Comparison of ENCODE assay signal across 8 cellular contexts in genomic region chr9:131530930-131531832, GRCh38. TPM values are rescaled to one million over a fixed set of nuclear protein-coding genes. Genes with fewer than 3 reads are reported as not detected.
DNase-seq lines count a peak whose midpoint lies in the region; ATAC-seq and TF ChIP-seq lines count a peak whose summit lies in the region.

Gene UCK1, minus strand, starts transcription at chr9:131531263. Its CDS starts 89 bp downstream, at chr9:131531174.

- no peaks in the 10 kb centered on the region for H3K27me3 Mint-ChIP-seq in activated CD4-positive, alpha-beta T cell treated with anti-CD3 and anti-CD28 coated beads, Interleukin-2, amount 10 ng/mL, durations not matched to agents 24 days and 14 days

- ATAC-seq in GM19025 (IDR thresholded peaks at IDR 0.05; ENCODE audit: low read depth, unreplicated experiment) (peak; percentile 64), HG03354 (IDR thresholded peaks at IDR 0.05; ENCODE audit: poor library complexity, severe bottlenecking, unreplicated experiment) (peak; percentile 85), left colon (peak; percentile 95)

- peak within 1 kb of the TSS; percentile 79 for H3K27ac Mint-ChIP-seq in activated CD4-positive, alpha-beta T cell treated with anti-CD3 and anti-CD28 coated beads, Interleukin-2, amount 10 ng/mL, durations not matched to agents 24 days and 14 days

- intact Hi-C loops in activated CD4-positive, alpha-beta T cell treated with anti-CD3 and anti-CD28 coated beads, Interleukin-2, amount 10 ng/mL, durations not matched to agents 24 days and 14 days (cut with micrococcal nuclease), result loop anchor here (1.0 to 2.0 kb wide), 2 partner anchors 26 to 406 kb away; partner anchors contain the start of gene NUP214
- intact Hi-C loops in left colon (cut with DNase I, micrococcal nuclease), result no loop called here

- H3K9me3 Mint-ChIP-seq in activated CD4-positive, alpha-beta T cell treated with anti-CD3 and anti-CD28 coated beads, Interleukin-2, amount 10 ng/mL, durations not matched to agents 24 days and 14 days, result no peaks in the 10 kb centered on the region

- H3K36me3 Mint-ChIP-seq in activated CD4-positive, alpha-beta T cell treated with anti-CD3 and anti-CD28 coated beads, Interleukin-2, amount 10 ng/mL, durations not matched to agents 24 days and 14 days (ENCODE audit: low read depth), result peaks cover 17% of the 10 kb centered on the region

- H3K4me1 Mint-ChIP-seq in activated CD4-positive, alpha-beta T cell treated with anti-CD3 and anti-CD28 coated beads, Interleukin-2, amount 10 ng/mL, durations not matched to agents 24 days and 14 days, result peaks cover 15% of the 10 kb centered on the region

- peak within 1 kb of the TSS; percentile 86 for H3K4me3 Mint-ChIP-seq in activated CD4-positive, alpha-beta T cell treated with anti-CD3 and anti-CD28 coated beads, Interleukin-2, amount 10 ng/mL, durations not matched to agents 24 days and 14 days

- no peak for TF ChIP-seq CTCF in coronary artery (IDR thresholded peaks at IDR 0.05)

- H3K4me3 ChIP-seq in coronary artery, result peak within 1 kb of the TSS; percentile 75

- peak within 1 kb of the TSS; percentile 47 to 91 for H3K27ac ChIP-seq in coronary artery

- DNase-seq in AG20443 (ENCODE audit: low spot score), result peak; percentile 100
- DNase-seq in NCI-H524 (lab: John Stamatoyannopoulos, UW), result peak; percentile 74 to 90
- DNase-seq in activated CD4-positive, alpha-beta T cell treated with anti-CD3 and anti-CD28 coated beads, Interleukin-2, amount 10 ng/mL, durations not matched to agents 24 days and 14 days, result peak; percentile 93
- DNase-seq in coronary artery (ENCODE audit: low spot score), result peak; percentile 86
- peak; percentile 69 to 79 for DNase-seq in left colon
- DNase-seq in stimulated activated CD4-positive, alpha-beta T cell treated with anti-CD3 and anti-CD28 coated beads, Interleukin-1b, Interleukin-23, amount 100 ng/mL, for 4 hours (ENCODE audit: low read depth in 2 of 2), result peak; percentile 65 to 72

RNA-seq across cellular contexts. Expression of gene UCK1, which starts in this region (rescaled TPM):
- 25.2 and 27.9 TPM in 2 replicates for total RNA-seq in activated CD4-positive, alpha-beta T cell treated with anti-CD3 and anti-CD28 coated beads, Interleukin-2, amount 10 ng/mL, durations not matched to agents 24 days and 14 days
- 10 to 100 TPM; 22.6 to 29.5 TPM for total RNA-seq in left colon

Comparison
In these comparisons a context has a peak if more than half of its experiments do, and no peak if none do; other contexts are left out.
1. Peak in every context shown above with its lines: DNase-seq, ATAC-seq, H3K4me3 ChIP-seq and H3K27ac ChIP-seq.